ENCODE assay signal across 8 cellular contexts in genomic region chr1:179815642-179816041, GRCh38.
DNase-seq lines count a peak whose midpoint lies in the region; TF ChIP-seq lines count a peak whose summit lies in the region.

No MANE protein-coding gene starts in this region.

- H3K36me3 Mint-ChIP-seq in CD8-positive, alpha-beta memory T cell = no peaks in the 10 kb centered on the region
- H3K36me3 Mint-ChIP-seq in osteocyte (ENCODE audit: unreplicated experiment) = no peaks in the 10 kb centered on the region

- no peaks in the 10 kb centered on the region for H3K36me3 ChIP-seq in CD8-positive, alpha-beta memory T cell (ENCODE audit: insufficient read depth, low read length)
- no peaks in the 10 kb centered on the region for H3K36me3 ChIP-seq in MM.1S (replicated peaks; ENCODE audit: insufficient read depth, low read length)

- no peaks in the 10 kb centered on the region for H3K27me3 ChIP-seq in CD8-positive, alpha-beta memory T cell (ENCODE audit: insufficient read depth, low read length, poor library complexity, severe bottlenecking)
- peaks cover 9% of the 10 kb centered on the region for H3K27me3 ChIP-seq in MM.1S (replicated peaks; ENCODE audit: insufficient read depth, low read length)
- H3K27me3 ChIP-seq in dorsolateral prefrontal cortex = no peaks in the 10 kb centered on the region

- intact Hi-C loops in dorsolateral prefrontal cortex (cut with DNase I) = no loop called here

- no peaks in the 10 kb centered on the region for H3K9me3 ChIP-seq in CD8-positive, alpha-beta memory T cell (ENCODE audit: low read length)
- no peaks in the 10 kb centered on the region for H3K9me3 ChIP-seq in MM.1S (replicated peaks; ENCODE audit: insufficient read depth, low read length)

- no peak for DNase-seq in CD8-positive, alpha-beta memory T cell
- no peak for DNase-seq in MM.1S
- no peak for DNase-seq in dorsolateral prefrontal cortex
- no peak for DNase-seq in osteocyte (ENCODE audit: extremely low spot score, unreplicated experiment)
- no peak for DNase-seq in NOMO-1 treated with DMSO at 0.1 percent for 48 hours (lab: John Stamatoyannopoulos, UW; ENCODE audit: unreplicated experiment)
- no peak for DNase-seq in NK-92 treated with Interleukin-12 subunit alpha and Interleukin-12 subunit beta, amount 100 ng/mL, for 24 hours (lab: John Stamatoyannopoulos, UW)
- no peak for DNase-seq in NCI-H69 (lab: John Stamatoyannopoulos, UW)
- no peak for DNase-seq in dermis blood vessel endothelial cell

- H3K9me3 Mint-ChIP-seq in CD8-positive, alpha-beta memory T cell = peaks cover 0 to 1% (median 0%) of the 10 kb centered on the region in 5 donors
- H3K9me3 Mint-ChIP-seq in osteocyte (ENCODE audit: unreplicated experiment) = no peaks in the 10 kb centered on the region

- H3K27ac ChIP-seq in CD8-positive, alpha-beta memory T cell (ENCODE audit: low read depth, low read length) = peak overlapping the region; percentile 61
- H3K27ac ChIP-seq in MM.1S (ENCODE audit: low read length) (no peak overlapping the region), dorsolateral prefrontal cortex (peak overlapping the region in 22 of 59 donors; percentile 1 to 81 (median 54))

- no peaks in the 10 kb centered on the region for H3K79me2 ChIP-seq in MM.1S (ENCODE audit: low read length)

- no peaks in the 10 kb centered on the region for H4K20me1 ChIP-seq in MM.1S (ENCODE audit: insufficient read depth, low read length)

- peaks cover 12 to 15% of the 10 kb centered on the region in 2 donors for H3K27me3 Mint-ChIP-seq in CD8-positive, alpha-beta memory T cell
- H3K27me3 Mint-ChIP-seq in osteocyte (ENCODE audit: unreplicated experiment) = peaks cover 24% of the 10 kb centered on the region

- H3F3A ChIP-seq in MM.1S (ENCODE audit: insufficient read depth, low read length) = no peaks in the 10 kb centered on the region; the same call in 1 of the 2 replicates

- H3K9ac ChIP-seq in MM.1S (ENCODE audit: low read length) = peak overlapping the region; percentile 40; the same call in 1 of the 2 replicates

- H3K4me1 Mint-ChIP-seq in CD8-positive, alpha-beta memory T cell = peaks cover 15 to 22% (median 16%) of the 10 kb centered on the region in 3 donors
- peaks cover 22% of the 10 kb centered on the region for H3K4me1 Mint-ChIP-seq in osteocyte (ENCODE audit: unreplicated experiment)

- H3K9me2 ChIP-seq in MM.1S (replicated peaks; ENCODE audit: insufficient read depth, low read length) = no peaks in the 10 kb centered on the region

- peak overlapping the region; percentile 89 for H2AFZ ChIP-seq in MM.1S (ENCODE audit: low read length)

- TF ChIP-seq CTCF in MM.1S (IDR thresholded peaks at IDR 0.05; ENCODE audit: low read length) (no peak), dorsolateral prefrontal cortex (IDR thresholded peaks at IDR 0.05 in 54 of 56, conservative IDR thresholded peaks at IDR 0.05 in 2 of 56; ENCODE audit: low read depth in 1 of 56, partially characterized antibody in 56 of 56) (no peak), osteocyte (IDR thresholded peaks at IDR 0.05) (no peak)

- peaks cover 17% of the 10 kb centered on the region for H3K4me1 ChIP-seq in CD8-positive, alpha-beta memory T cell (ENCODE audit: insufficient read depth, low read length)
- H3K4me1 ChIP-seq in MM.1S (ENCODE audit: low read length) = peaks cover 10% of the 10 kb centered on the region

- H3K4me3 Mint-ChIP-seq in CD8-positive, alpha-beta memory T cell = peak overlapping the region; percentile 90 to 99 (median 95)
- peak overlapping the region; percentile 83 for H3K4me3 Mint-ChIP-seq in osteocyte (ENCODE audit: unreplicated experiment)

- H3K4me2 ChIP-seq in MM.1S (ENCODE audit: low read depth, low read length) = peak overlapping the region; percentile 98

- POLR2A ChIA-PET in CD8-positive, alpha-beta memory T cell (lab: Charles Lee) = interaction anchor here (0.6 to 1.7 kb wide), 3 partner anchors 67 to 903 kb away, joined by 3 to 7 read pairs (median 3); partner anchors contain the start of gene TOR1AIP1

- H3K27ac Mint-ChIP-seq in CD8-positive, alpha-beta memory T cell = peak overlapping the region; percentile 78 to 96 (median 92)
- H3K27ac Mint-ChIP-seq in osteocyte (ENCODE audit: unreplicated experiment) = no peak overlapping the region

- peak overlapping the region; percentile 78 for H3K4me3 ChIP-seq in CD8-positive, alpha-beta memory T cell (ENCODE audit: low read length)
- H3K4me3 ChIP-seq in MM.1S (ENCODE audit: low read length) (peak overlapping the region; percentile 62), dorsolateral prefrontal cortex (peak overlapping the region in 58 of 59 donors; percentile 23 to 76 (median 58))

- CTCF ChIA-PET in CD8-positive, alpha-beta memory T cell (lab: Charles Lee) = interaction anchor here (0.8 to 4.2 kb wide), 19 partner anchors 8 to 812 kb away, joined by 3 to 70 read pairs (median 8); partner anchors contain the start of gene TOR1AIP1
